Comparison of ENCODE assay signal across 1 cellular context in genomic region chr20:57409672-57410397, GRCh38.
TF ChIP-seq lines count a peak whose summit lies in the region.

No MANE protein-coding gene starts in this region.

TF ChIP-seq in H1, 55 proteins besides CTCF, POLR2A, EP300 and RAD21:
- TF ChIP-seq POLR2AphosphoS5 (IDR thresholded peaks at IDR 0.05; ENCODE audit: low read depth, low read length) (peak; percentile 19; the same call in 1 of the 2 replicates), TBP (IDR thresholded peaks at IDR 0.05; ENCODE audit: low read depth, low read length) (no peak)
TF ChIP-seq in H1: peak in this region for 1.
